ENCODE assay signal across 8 cellular contexts in genomic region chr3:38135621-38136271, GRCh38. TPM values are rescaled to one million over a fixed set of nuclear protein-coding genes. Genes with fewer than 3 reads are reported as not detected.
DNase-seq lines count a peak whose midpoint lies in the region; ATAC-seq and TF ChIP-seq lines count a peak whose summit lies in the region.
"Not testable (repeated sequence)": the region's sequence is repeated elsewhere in the genome, so short reads cannot be mapped to it uniquely, and the experiment has no call there.

No MANE protein-coding gene starts in this region.

- H3K36me3 ChIP-seq in HAP-1 (replicated peaks) (peaks cover 45% of the 10 kb centered on the region), OCI-LY3 (replicated peaks; ENCODE audit: low read depth, low read length) (peaks cover 35% of the 10 kb centered on the region), heart right ventricle (peaks cover 0 to 54% (median 36%) of the 10 kb centered on the region in 9 donors), mucosa of stomach (ENCODE audit: control insufficient read depth, insufficient read depth, low read length) (peaks cover 24% of the 10 kb centered on the region), spleen (peaks cover 3 to 55% (median 43%) of the 10 kb centered on the region in 6 donors)

- peak overlapping the region; percentile 86 for H3K9ac ChIP-seq in OCI-LY3 (ENCODE audit: low read length)
- H3K9ac ChIP-seq in mucosa of stomach (ENCODE audit: low read length): peak overlapping the region; percentile 80

- H3K4me1 ChIP-seq in HAP-1 (peaks cover 28% of the 10 kb centered on the region), OCI-LY3 (ENCODE audit: low read length) (peaks cover 40% of the 10 kb centered on the region), heart right ventricle (peaks cover 8 to 68% (median 51%) of the 10 kb centered on the region in 9 donors), mucosa of stomach (ENCODE audit: control insufficient read depth, insufficient read depth, low read length) (peaks cover 52% of the 10 kb centered on the region), spleen (peaks cover 30 to 88% (median 60%) of the 10 kb centered on the region in 6 donors)

- not testable (repeated sequence) for H2AFZ ChIP-seq in OCI-LY3 (ENCODE audit: low read depth, low read length)

- H3K9me3 ChIP-seq in HAP-1; OCI-LY3 (ENCODE audit: insufficient read depth, low read length); heart right ventricle; mucosa of stomach (ENCODE audit: control insufficient read depth, low read length); spleen: not testable (repeated sequence)

- H3K9me3 Mint-ChIP-seq in activated CD4-positive, alpha-beta memory T cell treated with anti-CD3 and anti-CD28 coated beads, Interleukin-2, amount 10 ng/mL, durations not matched to agents 7 days and 5 days: not testable (repeated sequence)

- H3K79me2 ChIP-seq in OCI-LY3 (ENCODE audit: low read length): peaks cover 52% of the 10 kb centered on the region

- not testable (repeated sequence) for TF ChIP-seq CTCF in AG09309 (IDR thresholded peaks at IDR 0.05; ENCODE audit: control insufficient read depth, insufficient read depth, low read depth, low read length, missing control alignments); OCI-LY3 (IDR thresholded peaks at IDR 0.05; ENCODE audit: low read depth, low read length); heart right ventricle (IDR thresholded peaks at IDR 0.05); spleen (IDR thresholded peaks at IDR 0.05 in 8 of 11, conservative IDR thresholded peaks at IDR 0.05 in 3 of 11)

- intact Hi-C loops in heart right ventricle (cut with DNase I): loop anchor here in 7 of 10 donors (2.0 to 10.0 kb wide), 5 partner anchors 29 to 349 kb away; partner anchors contain the start of genes OXSR1 (in 3 of the 7), ACVR2B (in 2 of the 7) and XYLB (in 2 of the 7)
- intact Hi-C loops in spleen (cut with DNase I; ENCODE audit: low total_unique reads): not testable (repeated sequence)

- ATAC-seq in heart right ventricle: not testable (repeated sequence)

- H3K27me3 ChIP-seq in HAP-1 (ENCODE audit: low read depth); OCI-LY3 (ENCODE audit: low read depth, low read length); heart right ventricle; mucosa of stomach (ENCODE audit: control insufficient read depth, insufficient read depth, low read length); spleen (replicated peaks in 1 of 7): not testable (repeated sequence)

- H3K27ac Mint-ChIP-seq in activated CD4-positive, alpha-beta memory T cell treated with anti-CD3 and anti-CD28 coated beads, Interleukin-2, amount 10 ng/mL, durations not matched to agents 7 days and 5 days: peak overlapping the region; percentile 91

- CTCF ChIA-PET in activated CD4-positive, alpha-beta memory T cell treated with anti-CD3 and anti-CD28 coated beads, Interleukin-2, amount 10 ng/mL, durations not matched to agents 7 days and 5 days (lab: Charles Lee): interaction anchor here (1.0 to 2.3 kb wide), 3 partner anchors 18 to 344 kb away, joined by 4 to 37 read pairs (median 4); partner anchors contain the start of gene OXSR1

- not testable (repeated sequence) for TF ChIP-seq POLR2A in spleen (IDR thresholded peaks at IDR 0.05)

- peak overlapping the region; percentile 90 for H3K4me3 Mint-ChIP-seq in activated CD4-positive, alpha-beta memory T cell treated with anti-CD3 and anti-CD28 coated beads, Interleukin-2, amount 10 ng/mL, durations not matched to agents 7 days and 5 days

- POLR2A ChIA-PET in activated CD4-positive, alpha-beta memory T cell treated with anti-CD3 and anti-CD28 coated beads, Interleukin-2, amount 10 ng/mL, durations not matched to agents 7 days and 5 days (lab: Charles Lee): interaction anchor here (0.5 to 8.6 kb wide), 14 partner anchors 10 to 361 kb away, joined by 3 to 286 read pairs (median 8); partner anchors contain the start of genes DLEC1, EXOG, OXSR1 and XYLB

- WGBS in heart right ventricle, 2 donors: 54 to 64% methylated on average over 10 of the region's 10 CpGs
- 31 to 40% (median 35%) methylated on average over 10 of the region's 10 CpGs for WGBS in spleen, 5 donors

- H3K36me3 Mint-ChIP-seq in activated CD4-positive, alpha-beta memory T cell treated with anti-CD3 and anti-CD28 coated beads, Interleukin-2, amount 10 ng/mL, durations not matched to agents 7 days and 5 days (ENCODE audit: low read depth): peaks cover 61% of the 10 kb centered on the region

- in situ Hi-C loops in HAP-1 (cut with MboI; ENCODE audit: low sequenced_read_pairs): not testable (repeated sequence)

- H3K27ac ChIP-seq in OCI-LY3 (ENCODE audit: low read length): peak overlapping the region; percentile 37
- H3K27ac ChIP-seq in heart right ventricle: peak overlapping the region in 7 of 10 donors; percentile 78 to 97 (median 96)
- H3K27ac ChIP-seq in spleen: peak overlapping the region; percentile 75 to 97 (median 96)

- H3K4me2 ChIP-seq in OCI-LY3 (ENCODE audit: low read length): peak overlapping the region; percentile 87

- not testable (repeated sequence) for DNase-seq in AG09309 (ENCODE audit: low read depth); HAP-1 (ENCODE audit: low spot score in 2 of 2); heart right ventricle; spleen
- peak; percentile 55 for DNase-seq in activated CD4-positive, alpha-beta memory T cell treated with anti-CD3 and anti-CD28 coated beads, Interleukin-2, amount 10 ng/mL, durations not matched to agents 7 days and 5 days
- peak; percentile 56 for DNase-seq in central memory CD4-positive, alpha-beta T cell

- peaks cover 62% of the 10 kb centered on the region for H3K4me1 Mint-ChIP-seq in activated CD4-positive, alpha-beta memory T cell treated with anti-CD3 and anti-CD28 coated beads, Interleukin-2, amount 10 ng/mL, durations not matched to agents 7 days and 5 days

- peaks cover 22% of the 10 kb centered on the region for H4K20me1 ChIP-seq in OCI-LY3 (ENCODE audit: insufficient read depth, low read length)

- H3K27me3 Mint-ChIP-seq in activated CD4-positive, alpha-beta memory T cell treated with anti-CD3 and anti-CD28 coated beads, Interleukin-2, amount 10 ng/mL, durations not matched to agents 7 days and 5 days: not testable (repeated sequence)

- peak overlapping the region; percentile 88 for H3K4me3 ChIP-seq in AG09309 (ENCODE audit: control insufficient read depth, low read depth, low read length)
- peak overlapping the region; percentile 75 for H3K4me3 ChIP-seq in HAP-1
- H3K4me3 ChIP-seq in OCI-LY3 (ENCODE audit: low read length): peak overlapping the region; percentile 82
- H3K4me3 ChIP-seq in heart right ventricle: peak overlapping the region; percentile 63 to 100 (median 90)
- peak overlapping the region; percentile 85 for H3K4me3 ChIP-seq in mucosa of stomach (ENCODE audit: low read length)
- H3K4me3 ChIP-seq in spleen: peak overlapping the region; percentile 82 to 99 (median 96)

RNA-seq across cellular contexts. Expression of gene ACAA1, which starts 1.2 kb away (rescaled TPM):
- 10 to 100 TPM; 76.8 to 77.5 TPM for total RNA-seq in activated CD4-positive, alpha-beta memory T cell treated with anti-CD3 and anti-CD28 coated beads, Interleukin-2, amount 10 ng/mL, durations not matched to agents 7 days and 5 days
- total RNA-seq in heart right ventricle (100 to 1,000 TPM; 102 to 136 (median 117) TPM), spleen (100 to 1,000 TPM in 2 of 7 donors, 10 to 100 TPM in 5; 77.5 to 120 (median 88.0) TPM)
- polyA plus RNA-seq in heart right ventricle (100 to 1,000 TPM in 1 of 2 donors, 10 to 100 TPM in 1; 76.4 to 133 TPM), spleen (10 to 100 TPM; 68.4 to 79.3 (median 73.9) TPM)

RNA-seq across cellular contexts. Expression of gene MYD88, which starts 2.7 kb away (rescaled TPM):
- 10 to 100 TPM; 87.9 to 91.3 TPM for total RNA-seq in activated CD4-positive, alpha-beta memory T cell treated with anti-CD3 and anti-CD28 coated beads, Interleukin-2, amount 10 ng/mL, durations not matched to agents 7 days and 5 days
- 10 to 100 TPM in 2 of 10 donors, 1 to 10 TPM in 8; 4.2 to 22.3 (median 6.8) TPM for total RNA-seq in heart right ventricle
- polyA plus RNA-seq in heart right ventricle: 10 to 100 TPM in 1 of 2 donors, 1 to 10 TPM in 1; 7.1 to 11.1 TPM
- 100 to 1,000 TPM in 2 of 7 donors, 10 to 100 TPM in 5; 69.8 to 146 (median 90.9) TPM for total RNA-seq in spleen
- 10 to 100 TPM; 38.8 to 53.3 (median 41.1) TPM for polyA plus RNA-seq in spleen

RNA-seq across cellular contexts. Expression of gene OXSR1, which starts 29.6 kb away (rescaled TPM):
- total RNA-seq in activated CD4-positive, alpha-beta memory T cell treated with anti-CD3 and anti-CD28 coated beads, Interleukin-2, amount 10 ng/mL, durations not matched to agents 7 days and 5 days: 10 to 100 TPM; 67.5 to 71.3 TPM
- total RNA-seq in heart right ventricle (10 to 100 TPM; 27.3 to 38.4 (median 31.6) TPM), spleen (10 to 100 TPM; 28.6 to 45.0 (median 33.4) TPM)
- polyA plus RNA-seq in heart right ventricle (10 to 100 TPM; 13.7 to 15.9 TPM), spleen (10 to 100 TPM in 1 of 3 donors, 1 to 10 TPM in 2; 9.3 to 12.4 (median 9.7) TPM)

Comparison
In these comparisons a context has a peak if more than half of its experiments do, and no peak if none do; other contexts are left out.
1. H3K27ac ChIP-seq: peak in every context shown above with its lines; median percentile 96 in heart right ventricle; 96 in spleen; 37 in OCI-LY3.